12 cellular contexts compared by ENCODE assay signal in the genomic region with DNA sequence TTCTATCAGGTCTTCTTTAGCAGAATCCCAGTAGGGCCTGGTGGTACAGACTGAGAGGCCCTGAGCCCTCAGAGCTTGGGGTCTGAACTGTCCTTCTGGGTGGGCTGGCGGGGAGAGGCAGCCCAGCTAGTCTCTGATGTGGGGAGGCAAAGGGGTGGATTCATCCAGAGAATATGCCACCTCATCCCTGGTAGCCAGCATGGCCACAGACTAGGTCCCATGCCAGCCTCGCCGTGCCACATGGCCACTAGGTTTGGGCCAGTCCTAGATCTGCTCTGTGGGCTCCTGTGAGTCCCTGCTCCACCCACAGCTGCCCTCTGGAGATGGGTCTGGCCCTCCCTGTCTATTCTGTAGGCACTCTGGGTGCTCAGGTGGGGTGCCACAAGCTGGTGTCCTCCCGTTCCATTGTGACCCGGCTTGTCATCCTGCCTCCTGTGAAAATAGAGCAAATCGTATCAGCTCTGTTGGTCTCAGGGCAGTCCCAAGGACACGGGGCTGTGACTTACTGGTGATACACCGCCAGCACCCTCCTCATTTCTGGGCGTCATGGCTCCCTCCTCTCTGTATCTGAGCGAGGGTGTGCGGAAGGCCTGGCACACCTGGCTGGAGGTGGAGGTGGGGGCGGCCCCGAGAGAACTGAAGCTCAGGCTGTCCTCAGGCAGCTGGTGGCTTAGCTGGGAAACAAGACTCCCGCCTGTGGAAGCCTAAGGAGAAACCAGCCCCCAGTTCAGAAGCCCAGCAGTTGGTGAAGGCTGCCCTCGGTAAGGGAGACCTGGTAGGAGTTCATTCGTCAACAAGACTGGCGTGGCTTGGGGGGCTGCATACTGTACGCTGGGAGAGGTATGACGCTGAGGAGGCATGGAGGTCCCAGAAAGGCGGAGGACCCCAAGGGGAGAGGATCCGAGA. TPM values are rescaled to one million over a fixed set of nuclear protein-coding genes. Genes with fewer than 3 reads are reported as not detected.
A peak's percentile ranks its signal among the peaks of the same experiment; 100 is the strongest.
DNase-seq lines count a peak whose midpoint lies in the region; ATAC-seq and TF ChIP-seq lines count a peak whose summit lies in the region.
"Had no signal": no experiment of that assay in that cellular context is flagged by ENCODE, and none has a peak within 500 bp of the region (broad histone marks: within the 10 kb centered on the region; RNA-seq: fewer than 3 reads in every experiment).

No MANE protein-coding gene starts in this region.

- H3K9me3 Mint-ChIP-seq in activated naive CD4-positive, alpha-beta T cell treated with anti-CD3 and anti-CD28 coated beads, Interleukin-2, amount 50 U/mL, for 72 hours = no peaks in the 10 kb centered on the region
- no peaks in the 10 kb centered on the region for H3K9me3 Mint-ChIP-seq in activated naive CD4-positive, alpha-beta T cell treated with anti-CD3 and anti-CD28 coated beads for 36 hours
- H3K9me3 Mint-ChIP-seq in endothelial cell (ENCODE audit: unreplicated experiment) = no peaks in the 10 kb centered on the region
- no peaks in the 10 kb centered on the region for H3K9me3 Mint-ChIP-seq in nephron
- H3K9me3 Mint-ChIP-seq in CD8-positive, alpha-beta T cell = no peaks in the 10 kb centered on the region

- POLR2A ChIA-PET in CD8-positive, alpha-beta T cell (lab: Charles Lee) = no interaction called here

- no peak for TF ChIP-seq EP300 in upper lobe of left lung (IDR thresholded peaks at IDR 0.05)

- no peaks in the 10 kb centered on the region for H3K9me3 ChIP-seq in upper lobe of left lung
- no peaks in the 10 kb centered on the region for H3K9me3 ChIP-seq in CD8-positive, alpha-beta T cell (ENCODE audit: low read length)
- H3K9me3 ChIP-seq: thoracic aorta had no signal

- no peak overlapping the region for H3K4me3 Mint-ChIP-seq in activated naive CD4-positive, alpha-beta T cell treated with anti-CD3 and anti-CD28 coated beads for 36 hours
- H3K4me3 Mint-ChIP-seq in endothelial cell (ENCODE audit: unreplicated experiment) (no peak overlapping the region), nephron (peak overlapping the region in 2 of 3 experiments; percentile 56 to 69)
- H3K4me3 Mint-ChIP-seq in CD8-positive, alpha-beta T cell = no peak overlapping the region

- 88 to 94% methylated on average over 18 to 21 of the region's 21 CpGs for WGBS in upper lobe of left lung, 2 donors

- DNase-seq in activated naive CD4-positive, alpha-beta T cell treated with anti-CD3 and anti-CD28 coated beads, Interleukin-2, amount 50 U/mL, for 72 hours (ENCODE audit: low spot score in 2 of 2) = no peak
- no peak for DNase-seq in activated naive CD4-positive, alpha-beta T cell treated with anti-CD3 and anti-CD28 coated beads for 36 hours
- no peak for DNase-seq in endothelial cell (ENCODE audit: low spot score)
- DNase-seq in upper lobe of left lung = no peak
- DNase-seq in CD8-positive, alpha-beta T cell = no peak
- DNase-seq: 8988T; activated CD4-positive, CD25-positive, alpha-beta regulatory T cell treated with anti-CD3 and anti-CD28 coated beads, Interleukin-2, amount 50 U/mL, for 72 hours; NCI-H2029 treated with DMSO at 0.1 percent for 48 hours had no signal

- no peak for TF ChIP-seq POLR2A in upper lobe of left lung (IDR thresholded peaks at IDR 0.05)

- peaks cover 58 to 63% (median 59%) of the 10 kb centered on the region in 4 donors for H3K4me1 ChIP-seq in upper lobe of left lung
- H3K4me1 ChIP-seq in CD8-positive, alpha-beta T cell (ENCODE audit: insufficient read depth, low read length) = no peaks in the 10 kb centered on the region

- H3K27ac Mint-ChIP-seq in activated naive CD4-positive, alpha-beta T cell treated with anti-CD3 and anti-CD28 coated beads, Interleukin-2, amount 50 U/mL, for 72 hours = peak overlapping the region; percentile 30 to 33
- H3K27ac Mint-ChIP-seq in activated naive CD4-positive, alpha-beta T cell treated with anti-CD3 and anti-CD28 coated beads for 36 hours = no peak overlapping the region
- H3K27ac Mint-ChIP-seq in endothelial cell (ENCODE audit: unreplicated experiment) = peak overlapping the region; percentile 81
- H3K27ac Mint-ChIP-seq in nephron = peak overlapping the region; percentile 97 to 98 (median 97)
- H3K27ac Mint-ChIP-seq in CD8-positive, alpha-beta T cell = no peak overlapping the region

- peak overlapping the region; percentile 55 to 83 (median 61) for H3K27ac ChIP-seq in upper lobe of left lung
- no peak overlapping the region for H3K27ac ChIP-seq in CD8-positive, alpha-beta T cell (ENCODE audit: low read depth, low read length)

- intact Hi-C loops in activated naive CD4-positive, alpha-beta T cell treated with anti-CD3 and anti-CD28 coated beads for 36 hours (cut with micrococcal nuclease) = no loop called here
- intact Hi-C loops in CD8-positive, alpha-beta T cell (cut with DNase I, micrococcal nuclease) = no loop called here

- no peaks in the 10 kb centered on the region for H3K27me3 Mint-ChIP-seq in activated naive CD4-positive, alpha-beta T cell treated with anti-CD3 and anti-CD28 coated beads for 36 hours (ENCODE audit: low read depth)
- peaks cover 21% of the 10 kb centered on the region for H3K27me3 Mint-ChIP-seq in endothelial cell (ENCODE audit: unreplicated experiment)
- peaks cover 10% of the 10 kb centered on the region for H3K27me3 Mint-ChIP-seq in nephron (ENCODE audit: low read depth)
- H3K27me3 Mint-ChIP-seq in CD8-positive, alpha-beta T cell (ENCODE audit: low read depth) = peaks cover 3% of the 10 kb centered on the region

- no peaks in the 10 kb centered on the region for H3K36me3 Mint-ChIP-seq in activated naive CD4-positive, alpha-beta T cell treated with anti-CD3 and anti-CD28 coated beads, Interleukin-2, amount 50 U/mL, for 72 hours
- no peaks in the 10 kb centered on the region for H3K36me3 Mint-ChIP-seq in activated naive CD4-positive, alpha-beta T cell treated with anti-CD3 and anti-CD28 coated beads for 36 hours (ENCODE audit: low read depth)
- H3K36me3 Mint-ChIP-seq in endothelial cell (ENCODE audit: low read depth, unreplicated experiment) = peaks cover 10% of the 10 kb centered on the region
- no peaks in the 10 kb centered on the region for H3K36me3 Mint-ChIP-seq in nephron (ENCODE audit: low read depth)
- no peaks in the 10 kb centered on the region for H3K36me3 Mint-ChIP-seq in CD8-positive, alpha-beta T cell

- TF ChIP-seq CTCF in endothelial cell (IDR thresholded peaks at IDR 0.05; ENCODE audit: unreplicated experiment) (no peak), nephron (IDR thresholded peaks at IDR 0.05; ENCODE audit: unreplicated experiment in 3 of 3) (no peak), upper lobe of left lung (IDR thresholded peaks at IDR 0.05) (no peak)
- no peak for TF ChIP-seq CTCF in CD8-positive, alpha-beta T cell (IDR thresholded peaks at IDR 0.05)

- no peak overlapping the region for H3K4me3 ChIP-seq in upper lobe of left lung
- H3K4me3 ChIP-seq in CD8-positive, alpha-beta T cell (ENCODE audit: low read depth, low read length) = no peak overlapping the region

- no peaks in the 10 kb centered on the region for H3K36me3 ChIP-seq in upper lobe of left lung
- no peaks in the 10 kb centered on the region for H3K36me3 ChIP-seq in CD8-positive, alpha-beta T cell (ENCODE audit: insufficient read depth, low read length)
- H3K36me3 ChIP-seq: thoracic aorta had no signal

- H3K4me1 Mint-ChIP-seq in activated naive CD4-positive, alpha-beta T cell treated with anti-CD3 and anti-CD28 coated beads for 36 hours (ENCODE audit: low read depth) = no peaks in the 10 kb centered on the region
- H3K4me1 Mint-ChIP-seq in endothelial cell (ENCODE audit: unreplicated experiment) (peaks cover 80% of the 10 kb centered on the region), nephron (peaks cover 71% of the 10 kb centered on the region)
- no peaks in the 10 kb centered on the region for H3K4me1 Mint-ChIP-seq in CD8-positive, alpha-beta T cell (ENCODE audit: low read depth)

- no peak for ATAC-seq in activated naive CD4-positive, alpha-beta T cell treated with anti-CD3 and anti-CD28 coated beads, Interleukin-2, amount 50 U/mL, for 72 hours
- no peak for ATAC-seq in upper lobe of left lung (ENCODE audit: low FRiP score in 2 of 2)
- no peak for ATAC-seq in CD8-positive, alpha-beta T cell
- ATAC-seq in HG03439 (IDR thresholded peaks at IDR 0.05; ENCODE audit: unreplicated experiment) = no peak
- ATAC-seq in HG02970 (IDR thresholded peaks at IDR 0.05; ENCODE audit: low FRiP score, unreplicated experiment) = no peak

- CTCF ChIA-PET in activated naive CD4-positive, alpha-beta T cell treated with anti-CD3 and anti-CD28 coated beads for 36 hours (lab: Charles Lee) = interaction anchor here (0.8 to 1.4 kb wide), 3 partner anchors 25 to 39 kb away, joined by 3 to 4 read pairs (median 3); no protein-coding TSS in a partner anchor
- CTCF ChIA-PET in CD8-positive, alpha-beta T cell (lab: Charles Lee) = interaction anchor here (1.5 kb wide), 1 partner anchor 24 kb away, joined by 3 read pairs; no protein-coding TSS in a partner anchor

- H3K27me3 ChIP-seq in upper lobe of left lung = no peaks in the 10 kb centered on the region
- H3K27me3 ChIP-seq in CD8-positive, alpha-beta T cell (ENCODE audit: insufficient read depth, low read length) = no peaks in the 10 kb centered on the region

RNA-seq across cellular contexts. Expression of a gene that starts 33.3 kb away (rescaled TPM):
- not detected for total RNA-seq in activated naive CD4-positive, alpha-beta T cell treated with anti-CD3 and anti-CD28 coated beads, Interleukin-2, amount 50 U/mL, for 72 hours
- total RNA-seq in activated naive CD4-positive, alpha-beta T cell treated with anti-CD3 and anti-CD28 coated beads for 36 hours = under 1 TPM; 0.05 TPM
- 231 TPM for total RNA-seq in endothelial cell (ENCODE audit: unreplicated experiment)
- total RNA-seq in upper lobe of left lung = 10 to 100 TPM in 4 of 6 donors, 1 to 10 TPM in 2; 8.4 to 27.7 (median 20.5) TPM
- total RNA-seq in CD8-positive, alpha-beta T cell = under 1 TPM; 0.08 TPM

Comparison
In these comparisons a context has a peak if more than half of its experiments do, and no peak if none do; other contexts are left out.
1. H3K27ac Mint-ChIP-seq: peak in activated naive CD4-positive, alpha-beta T cell treated with anti-CD3 and anti-CD28 coated beads, Interleukin-2, amount 50 U/mL, for 72 hours (2 of 2), endothelial cell (single experiment) and nephron (3 of 3); none in activated naive CD4-positive, alpha-beta T cell treated with anti-CD3 and anti-CD28 coated beads for 36 hours (single experiment) and CD8-positive, alpha-beta T cell (single experiment).
2. H3K4me3 Mint-ChIP-seq: peak in nephron (2 of 3); none in activated naive CD4-positive, alpha-beta T cell treated with anti-CD3 and anti-CD28 coated beads for 36 hours (single experiment), endothelial cell (single experiment) and CD8-positive, alpha-beta T cell (single experiment).
3. RNA of a gene that starts 33.3 kb away (total RNA-seq): 231 TPM in endothelial cell (single experiment) and 8.4 to 27.7 TPM in upper lobe of left lung; 0.08 TPM in CD8-positive, alpha-beta T cell, 0.05 TPM in activated naive CD4-positive, alpha-beta T cell treated with anti-CD3 and anti-CD28 coated beads for 36 hours and not detected in activated naive CD4-positive, alpha-beta T cell treated with anti-CD3 and anti-CD28 coated beads, Interleukin-2, amount 50 U/mL, for 72 hours; every median in the first group is over 4 times any median in the second.